In the genomic region with DNA sequence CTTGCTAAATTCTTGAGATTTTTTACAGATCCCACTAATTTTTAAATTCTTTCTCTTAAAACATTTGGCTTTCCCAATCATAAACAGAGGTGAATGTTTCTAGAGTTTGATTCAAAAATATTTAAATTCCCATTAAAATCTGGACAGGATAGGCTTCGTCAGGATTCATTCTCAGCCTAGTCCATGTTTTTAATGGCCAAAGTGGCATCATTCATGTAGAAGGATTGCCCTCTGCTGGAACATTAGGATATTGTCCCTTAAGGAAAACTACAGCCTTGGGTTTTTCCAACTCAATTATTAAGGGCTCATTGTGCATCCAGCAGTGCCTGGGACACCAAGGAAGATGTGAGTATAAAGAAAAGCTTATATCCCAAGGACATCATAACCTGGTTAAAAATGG, we compare ENCODE assay signal across 8 cellular contexts.
DNase-seq lines count a peak whose midpoint lies in the region; ATAC-seq and TF ChIP-seq lines count a peak whose summit lies in the region.

No MANE protein-coding gene starts in this region.

- H3K4me2 ChIP-seq in OCI-LY1 (ENCODE audit: low read length) = no peak overlapping the region

- H3K36me3 ChIP-seq in OCI-LY1 (ENCODE audit: insufficient read depth, low read length) = no peaks in the 10 kb centered on the region
- H3K36me3 ChIP-seq in CD8-positive, alpha-beta T cell (ENCODE audit: insufficient read depth, low read length) = no peaks in the 10 kb centered on the region

- CTCF ChIA-PET in CD8-positive, alpha-beta T cell (lab: Charles Lee) = no interaction called here

- H3K4me3 ChIP-seq in OCI-LY1 (ENCODE audit: low read depth, low read length, poor library complexity, severe bottlenecking) = no peak overlapping the region
- no peak overlapping the region for H3K4me3 ChIP-seq in epithelial cell of esophagus (ENCODE audit: low read length)
- no peak overlapping the region for H3K4me3 ChIP-seq in CD8-positive, alpha-beta T cell (ENCODE audit: low read depth, low read length)

- no peaks in the 10 kb centered on the region for H3K9me3 ChIP-seq in OCI-LY1 (ENCODE audit: low read length)
- no peaks in the 10 kb centered on the region for H3K9me3 ChIP-seq in CD8-positive, alpha-beta T cell (ENCODE audit: low read length)

- H3K27me3 ChIP-seq in OCI-LY1 (ENCODE audit: insufficient read depth, low read length) = no peaks in the 10 kb centered on the region
- H3K27me3 ChIP-seq in CD8-positive, alpha-beta T cell (ENCODE audit: insufficient read depth, low read length) = no peaks in the 10 kb centered on the region

- no peak overlapping the region for H2AFZ ChIP-seq in OCI-LY1 (ENCODE audit: low read length)

- TF ChIP-seq CTCF in C4-2B (conservative IDR thresholded peaks at IDR 0.05) (peak; percentile 76), OCI-LY1 (IDR thresholded peaks at IDR 0.05; ENCODE audit: low read length) (peak; percentile 58; the same call in 1 of the 2 replicates), epithelial cell of esophagus (IDR thresholded peaks at IDR 0.05; ENCODE audit: insufficient read depth, low read depth, low read length, missing control alignments) (peak; percentile 72), nephron progenitor cell (IDR thresholded peaks at IDR 0.05) (peak; percentile 75)
- TF ChIP-seq CTCF in CD8-positive, alpha-beta T cell (IDR thresholded peaks at IDR 0.05) = no peak

- H3K4me3 Mint-ChIP-seq in nephron progenitor cell = no peak overlapping the region
- no peak overlapping the region for H3K4me3 Mint-ChIP-seq in CD8-positive, alpha-beta T cell

- intact Hi-C loops in CD8-positive, alpha-beta T cell (cut with DNase I, micrococcal nuclease) = no loop called here

- DNase-seq in HPDE6-E6E7 (ENCODE audit: extremely low spot score) = peak; percentile 58
- DNase-seq in epithelial cell of esophagus (ENCODE audit: low read depth) = peak; percentile 73
- DNase-seq in nephron progenitor cell = no peak
- no peak for DNase-seq in islet precursor cell
- DNase-seq in CD8-positive, alpha-beta T cell = no peak

- H3K9ac ChIP-seq in OCI-LY1 (ENCODE audit: low read length) = no peak overlapping the region

- ATAC-seq in CD8-positive, alpha-beta T cell = no peak
- no peak for ATAC-seq in HG03520 (IDR thresholded peaks at IDR 0.05; ENCODE audit: unreplicated experiment)

- H3K79me2 ChIP-seq in OCI-LY1 (ENCODE audit: insufficient read depth, low read length) = no peaks in the 10 kb centered on the region

- no peaks in the 10 kb centered on the region for H3F3A ChIP-seq in OCI-LY1 (ENCODE audit: insufficient read depth, low read length)

- H3K27me3 Mint-ChIP-seq in nephron progenitor cell (ENCODE audit: low read depth, poor library complexity) = no peaks in the 10 kb centered on the region
- H3K27me3 Mint-ChIP-seq in CD8-positive, alpha-beta T cell (ENCODE audit: low read depth) = peaks cover 12% of the 10 kb centered on the region

- H3K27ac ChIP-seq in C4-2B (no peak overlapping the region), OCI-LY1 (ENCODE audit: low read depth, low read length, poor library complexity, severe bottlenecking) (no peak overlapping the region)
- no peak overlapping the region for H3K27ac ChIP-seq in CD8-positive, alpha-beta T cell (ENCODE audit: low read depth, low read length)

- H3K9me2 ChIP-seq in OCI-LY1 (ENCODE audit: low read depth, low read length) = no peaks in the 10 kb centered on the region

- no peaks in the 10 kb centered on the region for H4K20me1 ChIP-seq in OCI-LY1 (ENCODE audit: insufficient read depth, low read length)

- peaks cover 19% of the 10 kb centered on the region for H3K36me3 Mint-ChIP-seq in nephron progenitor cell (ENCODE audit: low read depth)
- no peaks in the 10 kb centered on the region for H3K36me3 Mint-ChIP-seq in CD8-positive, alpha-beta T cell

- POLR2A ChIA-PET in CD8-positive, alpha-beta T cell (lab: Charles Lee) = no interaction called here

- H3K4me1 ChIP-seq in OCI-LY1 (ENCODE audit: insufficient read depth, low read length, severe bottlenecking) = no peaks in the 10 kb centered on the region
- H3K4me1 ChIP-seq in CD8-positive, alpha-beta T cell (ENCODE audit: insufficient read depth, low read length) = no peaks in the 10 kb centered on the region

- no peak overlapping the region for H3K27ac Mint-ChIP-seq in nephron progenitor cell
- H3K27ac Mint-ChIP-seq in CD8-positive, alpha-beta T cell = no peak overlapping the region

- H3K4me1 Mint-ChIP-seq in nephron progenitor cell = peaks cover 14% of the 10 kb centered on the region
- H3K4me1 Mint-ChIP-seq in CD8-positive, alpha-beta T cell (ENCODE audit: low read depth) = no peaks in the 10 kb centered on the region

- no peaks in the 10 kb centered on the region for H3K9me3 Mint-ChIP-seq in nephron progenitor cell
- H3K9me3 Mint-ChIP-seq in CD8-positive, alpha-beta T cell = no peaks in the 10 kb centered on the region

Comparison
In these comparisons a context has a peak if more than half of its experiments do, and no peak if none do; other contexts are left out.
1. DNase-seq: peak in HPDE6-E6E7 (single experiment) and epithelial cell of esophagus (single experiment); none in nephron progenitor cell (single experiment), islet precursor cell (single experiment) and CD8-positive, alpha-beta T cell (0 of 7).